Comparison of ENCODE assay signal across 22 cellular contexts in the genomic region with DNA sequence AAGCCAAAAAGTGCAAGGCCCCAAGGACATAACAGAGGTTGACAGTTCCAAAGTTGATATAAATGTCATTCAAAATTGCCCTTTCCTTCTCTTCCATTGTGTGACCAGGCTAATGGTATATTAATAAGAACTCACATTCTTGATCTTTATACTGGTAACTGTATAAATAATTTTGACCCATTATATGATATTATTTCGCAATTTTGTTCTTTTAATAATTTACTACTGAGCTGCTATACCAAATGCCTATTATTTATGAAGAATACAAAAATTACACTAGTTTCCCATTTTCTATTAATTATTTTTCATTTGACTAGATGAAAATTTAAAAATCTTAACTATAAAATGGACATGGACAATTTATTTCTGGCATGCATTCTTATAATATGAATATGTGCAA.
"Had no signal": no experiment of that assay in that cellular context is flagged by ENCODE, and none has a peak within 500 bp of the region (broad histone marks: within the 10 kb centered on the region; RNA-seq: fewer than 3 reads in every experiment).

No MANE protein-coding gene starts in this region.

- H3K4me3 Mint-ChIP-seq: mesothelial cell of epicardium, naive B cell had no signal

- H3K4me1 ChIP-seq: esophagus muscularis mucosa, foreskin keratinocyte, gastrocnemius medialis, heart right ventricle, left lung, lower lobe of right lung had no signal

- FAIRE-seq: endothelial cell of umbilical vein, keratinocyte had no signal

- H3K27ac ChIP-seq: coronary artery, dorsolateral prefrontal cortex, esophagus muscularis mucosa, foreskin keratinocyte, gastrocnemius medialis, heart right ventricle, left lung, lower lobe of right lung had no signal

- H3K27me3 ChIP-seq: dorsolateral prefrontal cortex, esophagus muscularis mucosa, foreskin keratinocyte, gastrocnemius medialis, heart right ventricle, left lung had no signal

- H3K27me3 Mint-ChIP-seq: naive B cell had no signal

- H3K36me3 ChIP-seq: esophagus muscularis mucosa, gastrocnemius medialis, heart right ventricle, left lung, lower lobe of right lung had no signal

- ATAC-seq: foreskin keratinocyte, gastrocnemius medialis, heart right ventricle, left cardiac atrium, left lung, left ventricle myocardium superior, lower lobe of right lung, mucosa of descending colon had no signal

- H3K9me3 Mint-ChIP-seq: mesothelial cell of epicardium had no signal

- H3K36me3 Mint-ChIP-seq: mesothelial cell of epicardium, naive B cell had no signal

- DNase-seq: dermis blood vessel endothelial cell; dorsolateral prefrontal cortex; effector CD4-positive, alpha-beta T cell; effector memory CD4-positive, alpha-beta T cell; foreskin keratinocyte; gastrocnemius medialis; glutamatergic neuron; head of caudate nucleus; heart right ventricle; hippocampal formation; left cardiac atrium; left lung; left ventricle myocardium superior; lower lobe of right lung; mesenchymal stem cell; mucosa of descending colon; naive B cell had no signal

- H3K4me3 ChIP-seq: coronary artery, dorsolateral prefrontal cortex, esophagus muscularis mucosa, gastrocnemius medialis, heart right ventricle, left lung, lower lobe of right lung, mucosa of descending colon had no signal

- H3K9me3 ChIP-seq: esophagus muscularis mucosa, gastrocnemius medialis, heart right ventricle, left lung, lower lobe of right lung, mucosa of descending colon had no signal

- H3K4me1 Mint-ChIP-seq: naive B cell had no signal

- H3K27ac Mint-ChIP-seq: mesothelial cell of epicardium, naive B cell had no signal
